Comparison of ENCODE assay signal across 1 cellular context in the genomic region with DNA sequence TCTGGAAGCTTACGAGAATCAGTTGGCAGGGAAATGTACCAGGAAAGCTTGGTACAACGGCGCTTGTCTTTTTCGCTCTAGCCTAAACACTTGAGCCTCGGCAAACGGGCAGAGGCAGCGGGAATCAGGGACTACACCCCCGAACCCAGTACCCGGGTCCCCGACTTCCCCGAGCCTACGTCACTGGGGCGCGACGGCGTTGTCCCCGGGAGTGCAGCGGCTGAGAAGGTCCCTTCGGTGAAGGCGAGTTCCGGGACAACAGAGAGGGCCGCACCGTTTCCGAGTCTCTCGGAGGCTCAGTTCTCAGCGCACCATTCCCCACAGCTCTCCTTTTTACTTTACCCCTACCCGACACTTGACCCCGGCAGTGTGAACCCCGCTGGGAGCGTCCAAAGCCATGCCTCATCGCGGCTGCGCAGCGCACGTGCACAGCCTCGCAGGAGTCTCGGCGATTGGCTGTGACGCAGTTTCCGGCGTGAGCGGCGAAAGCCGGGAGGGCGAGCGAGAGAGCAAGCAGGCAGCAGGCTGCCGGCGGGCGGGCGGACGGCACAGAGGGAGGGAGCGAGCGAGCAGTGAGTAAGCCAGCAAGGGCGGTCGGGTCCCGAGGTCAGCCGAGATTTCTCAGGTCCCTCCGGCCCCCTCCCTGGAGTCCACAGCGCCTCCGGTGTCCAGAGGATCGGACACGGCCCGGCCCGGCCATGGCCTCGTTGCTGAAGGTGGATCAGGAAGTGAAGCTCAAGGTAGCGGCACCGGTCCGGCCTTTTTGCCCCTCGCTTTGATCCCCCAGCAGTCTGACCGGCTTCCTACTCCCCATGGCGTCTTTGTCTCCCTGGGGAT.
TF ChIP-seq lines count a peak whose summit lies in the region.

A gene with protein sequence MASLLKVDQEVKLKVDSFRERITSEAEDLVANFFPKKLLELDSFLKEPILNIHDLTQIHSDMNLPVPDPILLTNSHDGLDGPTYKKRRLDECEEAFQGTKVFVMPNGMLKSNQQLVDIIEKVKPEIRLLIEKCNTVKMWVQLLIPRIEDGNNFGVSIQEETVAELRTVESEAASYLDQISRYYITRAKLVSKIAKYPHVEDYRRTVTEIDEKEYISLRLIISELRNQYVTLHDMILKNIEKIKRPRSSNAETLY (plus strand): TSS at position 464 of the 837 bp plus-strand sequence. CDS start 235 bp downstream, at position 699.

TF ChIP-seq in HepG2, 621 proteins besides CTCF, POLR2A, EP300 and RAD21 (continued from another document and continues in another):
- TF ChIP-seq ZNF746 (CRISPR knock-in tag; IDR thresholded peaks at IDR 0.05), result peak; percentile 83
- TF ChIP-seq ZNF230 (CRISPR knock-in tag; IDR thresholded peaks at IDR 0.05), result peak; percentile 96
- TF ChIP-seq TFE3 (CRISPR knock-in tag; IDR thresholded peaks at IDR 0.05), result peak; percentile 77
- peak; percentile 93 for TF ChIP-seq ZNF34 (CRISPR knock-in tag; IDR thresholded peaks at IDR 0.05; ENCODE audit: borderline replicate concordance)
- TF ChIP-seq, protein P1, sequence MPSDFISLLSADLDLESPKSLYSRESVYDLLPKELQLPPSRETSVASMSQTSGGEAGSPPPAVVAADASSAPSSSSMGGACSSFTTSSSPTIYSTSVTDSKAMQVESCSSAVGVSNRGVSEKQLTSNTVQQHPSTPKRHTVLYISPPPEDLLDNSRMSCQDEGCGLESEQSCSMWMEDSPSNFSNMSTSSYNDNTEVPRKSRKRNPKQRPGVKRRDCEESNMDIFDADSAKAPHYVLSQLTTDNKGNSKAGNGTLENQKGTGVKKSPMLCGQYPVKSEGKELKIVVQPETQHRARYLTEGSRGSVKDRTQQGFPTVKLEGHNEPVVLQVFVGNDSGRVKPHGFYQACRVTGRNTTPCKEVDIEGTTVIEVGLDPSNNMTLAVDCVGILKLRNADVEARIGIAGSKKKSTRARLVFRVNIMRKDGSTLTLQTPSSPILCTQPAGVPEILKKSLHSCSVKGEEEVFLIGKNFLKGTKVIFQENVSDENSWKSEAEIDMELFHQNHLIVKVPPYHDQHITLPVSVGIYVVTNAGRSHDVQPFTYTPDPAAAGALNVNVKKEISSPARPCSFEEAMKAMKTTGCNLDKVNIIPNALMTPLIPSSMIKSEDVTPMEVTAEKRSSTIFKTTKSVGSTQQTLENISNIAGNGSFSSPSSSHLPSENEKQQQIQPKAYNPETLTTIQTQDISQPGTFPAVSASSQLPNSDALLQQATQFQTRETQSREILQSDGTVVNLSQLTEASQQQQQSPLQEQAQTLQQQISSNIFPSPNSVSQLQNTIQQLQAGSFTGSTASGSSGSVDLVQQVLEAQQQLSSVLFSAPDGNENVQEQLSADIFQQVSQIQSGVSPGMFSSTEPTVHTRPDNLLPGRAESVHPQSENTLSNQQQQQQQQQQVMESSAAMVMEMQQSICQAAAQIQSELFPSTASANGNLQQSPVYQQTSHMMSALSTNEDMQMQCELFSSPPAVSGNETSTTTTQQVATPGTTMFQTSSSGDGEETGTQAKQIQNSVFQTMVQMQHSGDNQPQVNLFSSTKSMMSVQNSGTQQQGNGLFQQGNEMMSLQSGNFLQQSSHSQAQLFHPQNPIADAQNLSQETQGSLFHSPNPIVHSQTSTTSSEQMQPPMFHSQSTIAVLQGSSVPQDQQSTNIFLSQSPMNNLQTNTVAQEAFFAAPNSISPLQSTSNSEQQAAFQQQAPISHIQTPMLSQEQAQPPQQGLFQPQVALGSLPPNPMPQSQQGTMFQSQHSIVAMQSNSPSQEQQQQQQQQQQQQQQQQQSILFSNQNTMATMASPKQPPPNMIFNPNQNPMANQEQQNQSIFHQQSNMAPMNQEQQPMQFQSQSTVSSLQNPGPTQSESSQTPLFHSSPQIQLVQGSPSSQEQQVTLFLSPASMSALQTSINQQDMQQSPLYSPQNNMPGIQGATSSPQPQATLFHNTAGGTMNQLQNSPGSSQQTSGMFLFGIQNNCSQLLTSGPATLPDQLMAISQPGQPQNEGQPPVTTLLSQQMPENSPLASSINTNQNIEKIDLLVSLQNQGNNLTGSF (CRISPR knock-in tag; IDR thresholded peaks at IDR 0.05), result peak; percentile 76; the same call in 1 of the 2 replicates
- TF ChIP-seq FOXO1 (CRISPR knock-in tag; IDR thresholded peaks at IDR 0.05), result peak; percentile 67
- TF ChIP-seq JARID2 (CRISPR knock-in tag; IDR thresholded peaks at IDR 0.05; ENCODE audit: insufficient replicate concordance), result peak; percentile 62
- TF ChIP-seq NFE2L1 (CRISPR knock-in tag; IDR thresholded peaks at IDR 0.05; ENCODE audit: borderline replicate concordance), result no peak
- TF ChIP-seq ZNF749 (CRISPR knock-in tag; IDR thresholded peaks at IDR 0.05; ENCODE audit: borderline replicate concordance), result peak; percentile 71; the same call in 1 of the 2 replicates
- TF ChIP-seq, protein P2, sequence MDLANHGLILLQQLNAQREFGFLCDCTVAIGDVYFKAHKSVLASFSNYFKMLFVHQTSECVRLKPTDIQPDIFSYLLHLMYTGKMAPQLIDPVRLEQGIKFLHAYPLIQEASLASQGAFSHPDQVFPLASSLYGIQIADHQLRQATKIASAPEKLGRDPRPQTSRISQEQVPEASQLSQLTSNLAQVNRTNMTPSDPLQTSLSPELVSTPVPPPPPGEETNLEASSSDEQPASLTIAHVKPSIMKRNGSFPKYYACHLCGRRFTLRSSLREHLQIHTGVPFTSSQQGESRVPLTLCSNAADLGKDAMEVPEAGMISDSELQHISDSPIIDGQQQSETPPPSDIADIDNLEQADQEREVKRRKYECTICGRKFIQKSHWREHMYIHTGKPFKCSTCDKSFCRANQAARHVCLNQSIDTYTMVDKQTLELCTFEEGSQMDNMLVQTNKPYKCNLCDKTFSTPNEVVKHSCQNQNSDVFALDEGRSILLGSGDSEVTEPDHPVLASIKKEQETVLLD (CRISPR knock-in tag; IDR thresholded peaks at IDR 0.05; ENCODE audit: low read depth), result peak; percentile 75; the same call in 1 of the 2 replicates
- TF ChIP-seq GATA4 (IDR thresholded peaks at IDR 0.05; ENCODE audit: borderline replicate concordance, low read depth), result no peak
- peak; percentile 76 for TF ChIP-seq ISL2 (CRISPR knock-in tag; IDR thresholded peaks at IDR 0.05)
- TF ChIP-seq, protein P3, sequence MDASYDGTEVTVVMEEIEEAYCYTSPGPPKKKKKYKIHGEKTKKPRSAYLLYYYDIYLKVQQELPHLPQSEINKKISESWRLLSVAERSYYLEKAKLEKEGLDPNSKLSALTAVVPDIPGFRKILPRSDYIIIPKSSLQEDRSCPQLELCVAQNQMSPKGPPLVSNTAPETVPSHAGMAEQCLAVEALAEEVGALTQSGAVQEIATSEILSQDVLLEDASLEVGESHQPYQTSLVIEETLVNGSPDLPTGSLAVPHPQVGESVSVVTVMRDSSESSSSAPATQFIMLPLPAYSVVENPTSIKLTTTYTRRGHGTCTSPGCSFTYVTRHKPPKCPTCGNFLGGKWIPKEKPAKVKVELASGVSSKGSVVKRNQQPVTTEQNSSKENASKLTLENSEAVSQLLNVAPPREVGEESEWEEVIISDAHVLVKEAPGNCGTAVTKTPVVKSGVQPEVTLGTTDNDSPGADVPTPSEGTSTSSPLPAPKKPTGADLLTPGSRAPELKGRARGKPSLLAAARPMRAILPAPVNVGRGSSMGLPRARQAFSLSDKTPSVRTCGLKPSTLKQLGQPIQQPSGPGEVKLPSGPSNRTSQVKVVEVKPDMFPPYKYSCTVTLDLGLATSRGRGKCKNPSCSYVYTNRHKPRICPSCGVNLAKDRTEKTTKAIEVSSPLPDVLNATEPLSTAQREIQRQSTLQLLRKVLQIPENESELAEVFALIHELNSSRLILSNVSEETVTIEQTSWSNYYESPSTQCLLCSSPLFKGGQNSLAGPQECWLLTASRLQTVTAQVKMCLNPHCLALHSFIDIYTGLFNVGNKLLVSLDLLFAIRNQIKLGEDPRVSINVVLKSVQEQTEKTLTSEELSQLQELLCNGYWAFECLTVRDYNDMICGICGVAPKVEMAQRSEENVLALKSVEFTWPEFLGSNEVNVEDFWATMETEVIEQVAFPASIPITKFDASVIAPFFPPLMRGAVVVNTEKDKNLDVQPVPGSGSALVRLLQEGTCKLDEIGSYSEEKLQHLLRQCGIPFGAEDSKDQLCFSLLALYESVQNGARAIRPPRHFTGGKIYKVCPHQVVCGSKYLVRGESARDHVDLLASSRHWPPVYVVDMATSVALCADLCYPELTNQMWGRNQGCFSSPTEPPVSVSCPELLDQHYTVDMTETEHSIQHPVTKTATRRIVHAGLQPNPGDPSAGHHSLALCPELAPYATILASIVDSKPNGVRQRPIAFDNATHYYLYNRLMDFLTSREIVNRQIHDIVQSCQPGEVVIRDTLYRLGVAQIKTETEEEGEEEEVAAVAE (CRISPR knock-in tag; IDR thresholded peaks at IDR 0.05; ENCODE audit: borderline replicate concordance), result peak; percentile 91; the same call in 1 of the 2 replicates
- peak; percentile 90 for TF ChIP-seq TP53 (CRISPR knock-in tag; conservative IDR thresholded peaks at IDR 0.05)
- TF ChIP-seq MYNN (CRISPR knock-in tag; IDR thresholded peaks at IDR 0.05; ENCODE audit: low read depth), result peak; percentile 29; the same call in 1 of the 2 replicates
- peak; percentile 50; the same call in 1 of the 2 replicates for TF ChIP-seq GLI4 (CRISPR knock-in tag; IDR thresholded peaks at IDR 0.05; ENCODE audit: borderline replicate concordance)
- peak; percentile 93; the same call in 1 of the 2 replicates for TF ChIP-seq MZF1 (CRISPR knock-in tag; IDR thresholded peaks at IDR 0.05; ENCODE audit: borderline replicate concordance)
- TF ChIP-seq U2AF1 (optimal IDR thresholded peaks at IDR 0.05; ENCODE audit: low read depth, low read length), result peak; percentile 89
- TF ChIP-seq, protein P4, sequence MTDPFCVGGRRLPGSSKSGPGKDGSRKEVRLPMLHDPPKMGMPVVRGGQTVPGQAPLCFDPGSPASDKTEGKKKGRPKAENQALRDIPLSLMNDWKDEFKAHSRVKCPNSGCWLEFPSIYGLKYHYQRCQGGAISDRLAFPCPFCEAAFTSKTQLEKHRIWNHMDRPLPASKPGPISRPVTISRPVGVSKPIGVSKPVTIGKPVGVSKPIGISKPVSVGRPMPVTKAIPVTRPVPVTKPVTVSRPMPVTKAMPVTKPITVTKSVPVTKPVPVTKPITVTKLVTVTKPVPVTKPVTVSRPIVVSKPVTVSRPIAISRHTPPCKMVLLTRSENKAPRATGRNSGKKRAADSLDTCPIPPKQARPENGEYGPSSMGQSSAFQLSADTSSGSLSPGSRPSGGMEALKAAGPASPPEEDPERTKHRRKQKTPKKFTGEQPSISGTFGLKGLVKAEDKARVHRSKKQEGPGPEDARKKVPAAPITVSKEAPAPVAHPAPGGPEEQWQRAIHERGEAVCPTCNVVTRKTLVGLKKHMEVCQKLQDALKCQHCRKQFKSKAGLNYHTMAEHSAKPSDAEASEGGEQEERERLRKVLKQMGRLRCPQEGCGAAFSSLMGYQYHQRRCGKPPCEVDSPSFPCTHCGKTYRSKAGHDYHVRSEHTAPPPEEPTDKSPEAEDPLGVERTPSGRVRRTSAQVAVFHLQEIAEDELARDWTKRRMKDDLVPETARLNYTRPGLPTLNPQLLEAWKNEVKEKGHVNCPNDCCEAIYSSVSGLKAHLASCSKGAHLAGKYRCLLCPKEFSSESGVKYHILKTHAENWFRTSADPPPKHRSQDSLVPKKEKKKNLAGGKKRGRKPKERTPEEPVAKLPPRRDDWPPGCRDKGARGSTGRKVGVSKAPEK (CRISPR knock-in tag; IDR thresholded peaks at IDR 0.05; ENCODE audit: borderline replicate concordance), result peak; percentile 57
- TF ChIP-seq, protein P5, sequence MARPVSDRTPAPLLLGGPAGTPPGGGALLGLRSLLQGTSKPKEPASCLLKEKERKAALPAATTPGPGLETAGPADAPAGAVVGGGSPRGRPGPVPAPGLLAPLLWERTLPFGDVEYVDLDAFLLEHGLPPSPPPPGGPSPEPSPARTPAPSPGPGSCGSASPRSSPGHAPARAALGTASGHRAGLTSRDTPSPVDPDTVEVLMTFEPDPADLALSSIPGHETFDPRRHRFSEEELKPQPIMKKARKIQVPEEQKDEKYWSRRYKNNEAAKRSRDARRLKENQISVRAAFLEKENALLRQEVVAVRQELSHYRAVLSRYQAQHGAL (CRISPR knock-in tag; IDR thresholded peaks at IDR 0.05; ENCODE audit: not compliant biosample characterization), result peak; percentile 75
- no peak for TF ChIP-seq TCF7L2 (IDR thresholded peaks at IDR 0.05; ENCODE audit: low read depth, low read length)
- TF ChIP-seq ZNF138 (CRISPR knock-in tag; IDR thresholded peaks at IDR 0.05; ENCODE audit: low read depth), result peak; percentile 59; the same call in 1 of the 2 replicates
- peak; percentile 90 for TF ChIP-seq ZNF781 (CRISPR knock-in tag; IDR thresholded peaks at IDR 0.05; ENCODE audit: borderline replicate concordance, not compliant biosample characterization)
- peak; percentile 7; the same call in 1 of the 2 replicates for TF ChIP-seq ZNF530 (CRISPR knock-in tag; IDR thresholded peaks at IDR 0.05; ENCODE audit: low read depth)
- peak; percentile 70; the same call in 1 of the 2 replicates for TF ChIP-seq SRF (IDR thresholded peaks at IDR 0.05; ENCODE audit: low read depth, low read length)
- no peak for TF ChIP-seq ZNF207 (IDR thresholded peaks at IDR 0.05; ENCODE audit: borderline replicate concordance)
- TF ChIP-seq ZBTB8A (CRISPR knock-in tag; IDR thresholded peaks at IDR 0.05; ENCODE audit: borderline replicate concordance, low read depth), result peak; percentile 62; the same call in 1 of the 2 replicates
- peak; percentile 82; the same call in 1 of the 2 replicates for TF ChIP-seq ZSCAN12 (CRISPR knock-in tag; IDR thresholded peaks at IDR 0.05)
- no peak for TF ChIP-seq ATRX (CRISPR knock-in tag; IDR thresholded peaks at IDR 0.05; ENCODE audit: borderline replicate concordance)
- TF ChIP-seq SMYD3 (CRISPR knock-in tag; IDR thresholded peaks at IDR 0.05), result peak; percentile 86; the same call in 1 of the 2 replicates
- TF ChIP-seq EED (CRISPR knock-in tag; IDR thresholded peaks at IDR 0.05), result peak; percentile 31; the same call in 1 of the 2 replicates
- peak; percentile 96 for TF ChIP-seq ZNF761 (CRISPR knock-in tag; conservative IDR thresholded peaks at IDR 0.05)
- TF ChIP-seq FOXK1 (CRISPR knock-in tag; IDR thresholded peaks at IDR 0.05; ENCODE audit: borderline replicate concordance, low read depth), result peak; percentile 97
- peak; percentile 76; the same call in 1 of the 2 replicates for TF ChIP-seq ZNF670 (CRISPR knock-in tag; IDR thresholded peaks at IDR 0.05; ENCODE audit: borderline replicate concordance)
- no peak; the same call in 1 of the 2 replicates for TF ChIP-seq HINFP (CRISPR knock-in tag; IDR thresholded peaks at IDR 0.05; ENCODE audit: low read depth)
